22 cellular contexts compared by ENCODE assay signal in genomic region chr22:37158963-37159290, GRCh38. TPM values are rescaled to one million over a fixed set of nuclear protein-coding genes. Genes with fewer than 3 reads are reported as not detected.
DNase-seq lines count a peak whose midpoint lies in the region; ATAC-seq lines count a peak whose summit lies in the region.
"Had no signal": no experiment of that assay in that cellular context is flagged by ENCODE, and none has a peak within 500 bp of the region (broad histone marks: within the 10 kb centered on the region; RNA-seq: fewer than 3 reads in every experiment).

No MANE protein-coding gene starts in this region.

- H3K36me3 Mint-ChIP-seq in activated CD4-positive, alpha-beta memory T cell treated with anti-CD3 and anti-CD28 coated beads, Interleukin-2, amount 10 ng/mL, durations not matched to agents 7 days and 5 days (ENCODE audit: low read depth) = peaks cover 20% of the 10 kb centered on the region
- peaks cover 7% of the 10 kb centered on the region for H3K36me3 Mint-ChIP-seq in activated CD4-positive, alpha-beta memory T cell treated with anti-CD3 and anti-CD28 coated beads for 36 hours
- H3K36me3 Mint-ChIP-seq in CD4-positive, alpha-beta memory T cell = no peaks in the 10 kb centered on the region
- no peaks in the 10 kb centered on the region for H3K36me3 Mint-ChIP-seq in T-helper 17 cell (ENCODE audit: low read depth)
- no peaks in the 10 kb centered on the region for H3K36me3 Mint-ChIP-seq in natural killer cell treated with Interleukin-12 subunit alpha and Interleukin-12 subunit beta and Interleukin-15 and Interleukin-18, amount 100 ng/mL, for 72 hours

- no peak overlapping the region for H3K4me3 ChIP-seq in CD4-positive, alpha-beta memory T cell (ENCODE audit: low read length in 2 of 2)
- H3K4me3 ChIP-seq: GM12878, GM23338, HAP-1, PC-9 had no signal

- CTCF ChIA-PET in activated CD4-positive, alpha-beta memory T cell treated with anti-CD3 and anti-CD28 coated beads, Interleukin-2, amount 10 ng/mL, durations not matched to agents 7 days and 5 days (lab: Charles Lee) = no interaction called here
- CTCF ChIA-PET in activated CD4-positive, alpha-beta memory T cell treated with anti-CD3 and anti-CD28 coated beads for 36 hours (lab: Charles Lee) = no interaction called here
- CTCF ChIA-PET in CD4-positive, alpha-beta memory T cell (lab: Charles Lee; ENCODE audit: partially characterized antibody) = no interaction called here

- no peaks in the 10 kb centered on the region for H3K27me3 Mint-ChIP-seq in activated CD4-positive, alpha-beta memory T cell treated with anti-CD3 and anti-CD28 coated beads, Interleukin-2, amount 10 ng/mL, durations not matched to agents 7 days and 5 days
- H3K27me3 Mint-ChIP-seq in activated CD4-positive, alpha-beta memory T cell treated with anti-CD3 and anti-CD28 coated beads for 36 hours = no peaks in the 10 kb centered on the region
- H3K27me3 Mint-ChIP-seq in CD4-positive, alpha-beta memory T cell = no peaks in the 10 kb centered on the region
- no peaks in the 10 kb centered on the region for H3K27me3 Mint-ChIP-seq in T-helper 17 cell
- no peaks in the 10 kb centered on the region for H3K27me3 Mint-ChIP-seq in natural killer cell treated with Interleukin-12 subunit alpha and Interleukin-12 subunit beta and Interleukin-15 and Interleukin-18, amount 100 ng/mL, for 72 hours

- intact Hi-C loops in activated CD4-positive, alpha-beta memory T cell treated with anti-CD3 and anti-CD28 coated beads for 36 hours (cut with micrococcal nuclease) = no loop called here
- intact Hi-C loops in CD4-positive, alpha-beta memory T cell (cut with micrococcal nuclease) = no loop called here

- H3K27me3 ChIP-seq in CD4-positive, alpha-beta memory T cell (ENCODE audit: insufficient read depth, low read length) = no peaks in the 10 kb centered on the region

- H3K27ac Mint-ChIP-seq in activated CD4-positive, alpha-beta memory T cell treated with anti-CD3 and anti-CD28 coated beads, Interleukin-2, amount 10 ng/mL, durations not matched to agents 7 days and 5 days = peak overlapping the region; percentile 54
- H3K27ac Mint-ChIP-seq in activated CD4-positive, alpha-beta memory T cell treated with anti-CD3 and anti-CD28 coated beads for 36 hours = no peak overlapping the region
- peak overlapping the region in 6 of 7 donors; percentile 19 to 95 (median 76) for H3K27ac Mint-ChIP-seq in CD4-positive, alpha-beta memory T cell
- peak overlapping the region; percentile 80 for H3K27ac Mint-ChIP-seq in T-helper 17 cell
- peak overlapping the region; percentile 87 to 96 for H3K27ac Mint-ChIP-seq in natural killer cell treated with Interleukin-12 subunit alpha and Interleukin-12 subunit beta and Interleukin-15 and Interleukin-18, amount 100 ng/mL, for 72 hours
- H3K27ac Mint-ChIP-seq: GM23338 had no signal

- H3K9me3 Mint-ChIP-seq in activated CD4-positive, alpha-beta memory T cell treated with anti-CD3 and anti-CD28 coated beads, Interleukin-2, amount 10 ng/mL, durations not matched to agents 7 days and 5 days = peaks cover 8% of the 10 kb centered on the region
- peaks cover 8% of the 10 kb centered on the region for H3K9me3 Mint-ChIP-seq in activated CD4-positive, alpha-beta memory T cell treated with anti-CD3 and anti-CD28 coated beads for 36 hours
- no peaks in the 10 kb centered on the region for H3K9me3 Mint-ChIP-seq in CD4-positive, alpha-beta memory T cell
- no peaks in the 10 kb centered on the region for H3K9me3 Mint-ChIP-seq in natural killer cell treated with Interleukin-12 subunit alpha and Interleukin-12 subunit beta and Interleukin-15 and Interleukin-18, amount 100 ng/mL, for 72 hours

- H3K4me3 Mint-ChIP-seq in activated CD4-positive, alpha-beta memory T cell treated with anti-CD3 and anti-CD28 coated beads, Interleukin-2, amount 10 ng/mL, durations not matched to agents 7 days and 5 days = no peak overlapping the region
- no peak overlapping the region for H3K4me3 Mint-ChIP-seq in activated CD4-positive, alpha-beta memory T cell treated with anti-CD3 and anti-CD28 coated beads for 36 hours
- H3K4me3 Mint-ChIP-seq in CD4-positive, alpha-beta memory T cell = peak overlapping the region in 2 of 8 donors; percentile 37 to 39
- H3K4me3 Mint-ChIP-seq in T-helper 17 cell = peak overlapping the region; percentile 41
- H3K4me3 Mint-ChIP-seq in natural killer cell treated with Interleukin-12 subunit alpha and Interleukin-12 subunit beta and Interleukin-15 and Interleukin-18, amount 100 ng/mL, for 72 hours = peak overlapping the region; percentile 80
- H3K4me3 Mint-ChIP-seq: GM23338 had no signal

- DNase-seq in activated CD4-positive, alpha-beta memory T cell treated with anti-CD3 and anti-CD28 coated beads, Interleukin-2, amount 10 ng/mL, durations not matched to agents 7 days and 5 days = no peak
- DNase-seq in activated CD4-positive, alpha-beta memory T cell treated with anti-CD3 and anti-CD28 coated beads for 36 hours = no peak
- no peak for DNase-seq in CD4-positive, alpha-beta memory T cell
- DNase-seq in T-helper 17 cell (no peak), NCI-H1105 (lab: John Stamatoyannopoulos, UW) (no peak)
- DNase-seq in natural killer cell treated with Interleukin-12 subunit alpha and Interleukin-12 subunit beta and Interleukin-15 and Interleukin-18, amount 100 ng/mL, for 72 hours (ENCODE audit: low spot score) = no peak
- DNase-seq: Caco-2, DND-41, Kasumi-1, NCI-H1417 treated with DMSO at 0.1 percent for 48 hours, NCI-H187, NCI-H446 treated with DMSO at 0.1 percent for 48 hours, NCI-H526 treated with DMSO at 0.1 percent for 48 hours, RPMI8226, SHP77 had no signal

- peaks cover 26% of the 10 kb centered on the region for H3K4me1 ChIP-seq in CD4-positive, alpha-beta memory T cell (ENCODE audit: insufficient read depth, low read length)
- H3K4me1 ChIP-seq: Caco-2, HAP-1 had no signal

- no peak overlapping the region for H3K27ac ChIP-seq in CD4-positive, alpha-beta memory T cell (ENCODE audit: low read depth, low read length)
- H3K27ac ChIP-seq: C4-2B, PC-9 had no signal

- no peak for ATAC-seq in T-helper 17 cell
- no peak for ATAC-seq in natural killer cell treated with Interleukin-12 subunit alpha and Interleukin-12 subunit beta and Interleukin-15 and Interleukin-18, amount 100 ng/mL, for 72 hours
- no peak for ATAC-seq in GM18867 (IDR thresholded peaks at IDR 0.05; ENCODE audit: unreplicated experiment)
- ATAC-seq: GM12878, GM23338 had no signal

- peaks cover 86% of the 10 kb centered on the region for H3K4me1 Mint-ChIP-seq in activated CD4-positive, alpha-beta memory T cell treated with anti-CD3 and anti-CD28 coated beads, Interleukin-2, amount 10 ng/mL, durations not matched to agents 7 days and 5 days
- H3K4me1 Mint-ChIP-seq in activated CD4-positive, alpha-beta memory T cell treated with anti-CD3 and anti-CD28 coated beads for 36 hours (ENCODE audit: low read depth) = peaks cover 70% of the 10 kb centered on the region
- peaks cover 20 to 57% (median 42%) of the 10 kb centered on the region in 4 donors for H3K4me1 Mint-ChIP-seq in CD4-positive, alpha-beta memory T cell
- H3K4me1 Mint-ChIP-seq in T-helper 17 cell = peaks cover 31% of the 10 kb centered on the region
- H3K4me1 Mint-ChIP-seq in natural killer cell treated with Interleukin-12 subunit alpha and Interleukin-12 subunit beta and Interleukin-15 and Interleukin-18, amount 100 ng/mL, for 72 hours (ENCODE audit: low read depth in 2 of 2) = peaks cover 84 to 91% of the 10 kb centered on the region in 2 donors

- H3K9me3 ChIP-seq in CD4-positive, alpha-beta memory T cell (ENCODE audit: control insufficient read depth in 1 of 2, low read length in 2 of 2) = no peaks in the 10 kb centered on the region
- no peaks in the 10 kb centered on the region for H3K9me3 ChIP-seq in T-helper 17 cell (ENCODE audit: control insufficient read depth, low read length, poor library complexity, severe bottlenecking)
- H3K9me3 ChIP-seq: HAP-1 had no signal

- H3K36me3 ChIP-seq in CD4-positive, alpha-beta memory T cell (ENCODE audit: insufficient read depth, low read length) = no peaks in the 10 kb centered on the region
- H3K36me3 ChIP-seq: HAP-1 had no signal

- POLR2A ChIA-PET in activated CD4-positive, alpha-beta memory T cell treated with anti-CD3 and anti-CD28 coated beads, Interleukin-2, amount 10 ng/mL, durations not matched to agents 7 days and 5 days (lab: Charles Lee) = no interaction called here
- POLR2A ChIA-PET in activated CD4-positive, alpha-beta memory T cell treated with anti-CD3 and anti-CD28 coated beads for 36 hours (lab: Charles Lee) = no interaction called here
- POLR2A ChIA-PET in CD4-positive, alpha-beta memory T cell (lab: Charles Lee; ENCODE audit: partially characterized antibody) = no interaction called here

RNA-seq across cellular contexts. Expression of gene IL2RB, which starts 9.2 kb away (rescaled TPM):
- 100 to 1,000 TPM; 320 to 323 TPM for total RNA-seq in activated CD4-positive, alpha-beta memory T cell treated with anti-CD3 and anti-CD28 coated beads, Interleukin-2, amount 10 ng/mL, durations not matched to agents 7 days and 5 days
- total RNA-seq in activated CD4-positive, alpha-beta memory T cell treated with anti-CD3 and anti-CD28 coated beads for 36 hours = 100 to 1,000 TPM; 306 to 310 TPM
- total RNA-seq in CD4-positive, alpha-beta memory T cell = 10 to 100 TPM; 55.4 to 63.8 TPM
- 100 to 1,000 TPM in 1 of 2 donors, 10 to 100 TPM in 1; 37.6 to 107 TPM for polyA plus RNA-seq in CD4-positive, alpha-beta memory T cell
- total RNA-seq in T-helper 17 cell = 100 to 1,000 TPM in 1 of 2 donors, 10 to 100 TPM in 1; 76.4 to 107 TPM
- total RNA-seq in natural killer cell treated with Interleukin-12 subunit alpha and Interleukin-12 subunit beta and Interleukin-15 and Interleukin-18, amount 100 ng/mL, for 72 hours = 100 to 1,000 TPM; 508 to 635 TPM
- total RNA-seq: Caco-2, MCF 10A had no signal

RNA-seq across cellular contexts. Expression of gene C1QTNF6, which starts 29.1 kb away (rescaled TPM):
- 10 to 100 TPM; 10.2 to 10.3 TPM for total RNA-seq in activated CD4-positive, alpha-beta memory T cell treated with anti-CD3 and anti-CD28 coated beads, Interleukin-2, amount 10 ng/mL, durations not matched to agents 7 days and 5 days
- total RNA-seq in activated CD4-positive, alpha-beta memory T cell treated with anti-CD3 and anti-CD28 coated beads for 36 hours = 10 to 100 TPM; 11.1 to 13.0 TPM
- total RNA-seq in CD4-positive, alpha-beta memory T cell = 10 to 100 TPM; 23.1 to 24.8 TPM
- polyA plus RNA-seq in CD4-positive, alpha-beta memory T cell = under 1 TPM; 0.49 to 0.89 TPM
- total RNA-seq in T-helper 17 cell = 10 to 100 TPM; 11.2 to 11.8 TPM
- total RNA-seq in natural killer cell treated with Interleukin-12 subunit alpha and Interleukin-12 subunit beta and Interleukin-15 and Interleukin-18, amount 100 ng/mL, for 72 hours = 1 to 10 TPM; 1.3 to 3.9 TPM

RNA-seq across cellular contexts. Expression of gene TMPRSS6, which starts 49.4 kb away (rescaled TPM):
- total RNA-seq in activated CD4-positive, alpha-beta memory T cell treated with anti-CD3 and anti-CD28 coated beads, Interleukin-2, amount 10 ng/mL, durations not matched to agents 7 days and 5 days = 10 to 100 TPM; 14.0 to 14.7 TPM
- 10 to 100 TPM; 39.9 to 42.1 TPM for total RNA-seq in activated CD4-positive, alpha-beta memory T cell treated with anti-CD3 and anti-CD28 coated beads for 36 hours
- total RNA-seq in CD4-positive, alpha-beta memory T cell = under 1 TPM; 0.61 to 0.90 TPM
- not detected for polyA plus RNA-seq in CD4-positive, alpha-beta memory T cell
- under 1 TPM; 0.31 to 0.92 TPM for total RNA-seq in T-helper 17 cell
- 1 to 10 TPM; 1.8 to 1.9 TPM for total RNA-seq in natural killer cell treated with Interleukin-12 subunit alpha and Interleukin-12 subunit beta and Interleukin-15 and Interleukin-18, amount 100 ng/mL, for 72 hours
- total RNA-seq: GM23338, MCF 10A had no signal

RNA-seq across cellular contexts. Expression of gene SSTR3, which starts 53.4 kb away (rescaled TPM):
- total RNA-seq in activated CD4-positive, alpha-beta memory T cell treated with anti-CD3 and anti-CD28 coated beads, Interleukin-2, amount 10 ng/mL, durations not matched to agents 7 days and 5 days = 1 to 10 TPM; 3.4 to 3.9 TPM
- 1 to 10 TPM; 8.5 to 9.3 TPM for total RNA-seq in activated CD4-positive, alpha-beta memory T cell treated with anti-CD3 and anti-CD28 coated beads for 36 hours
- 1 to 10 TPM; 8.2 to 9.3 TPM for total RNA-seq in CD4-positive, alpha-beta memory T cell
- 1 to 10 TPM in 1 of 2 donors, under 1 TPM in 1; 0.50 to 1.4 TPM for polyA plus RNA-seq in CD4-positive, alpha-beta memory T cell
- total RNA-seq in T-helper 17 cell = 1 to 10 TPM in 1 of 2 donors, under 1 TPM in 1; 0.37 to 2.1 TPM
- total RNA-seq in natural killer cell treated with Interleukin-12 subunit alpha and Interleukin-12 subunit beta and Interleukin-15 and Interleukin-18, amount 100 ng/mL, for 72 hours = under 1 TPM; 0.11 to 0.29 TPM
- total RNA-seq: Caco-2, MCF 10A, PC-9 had no signal
- polyA plus RNA-seq: GM23338 had no signal

Comparison
In these comparisons a context has a peak if more than half of its experiments do, and no peak if none do; other contexts are left out.
1. H3K4me3 Mint-ChIP-seq: peak in T-helper 17 cell (single experiment) and natural killer cell treated with Interleukin-12 subunit alpha and Interleukin-12 subunit beta and Interleukin-15 and Interleukin-18, amount 100 ng/mL, for 72 hours (single experiment); none in activated CD4-positive, alpha-beta memory T cell treated with anti-CD3 and anti-CD28 coated beads, Interleukin-2, amount 10 ng/mL, durations not matched to agents 7 days and 5 days (single experiment) and activated CD4-positive, alpha-beta memory T cell treated with anti-CD3 and anti-CD28 coated beads for 36 hours (single experiment).
2. RNA of gene TMPRSS6, which starts 49.4 kb away (total RNA-seq): 39.9 to 42.1 TPM in activated CD4-positive, alpha-beta memory T cell treated with anti-CD3 and anti-CD28 coated beads for 36 hours and 14.0 to 14.7 TPM in activated CD4-positive, alpha-beta memory T cell treated with anti-CD3 and anti-CD28 coated beads, Interleukin-2, amount 10 ng/mL, durations not matched to agents 7 days and 5 days; 1.8 to 1.9 TPM in natural killer cell treated with Interleukin-12 subunit alpha and Interleukin-12 subunit beta and Interleukin-15 and Interleukin-18, amount 100 ng/mL, for 72 hours, 0.31 to 0.92 TPM in T-helper 17 cell and 0.61 to 0.90 TPM in CD4-positive, alpha-beta memory T cell; every median in the first group is over 4 times any median in the second.